Comparison of ENCODE assay signal across 26 cellular contexts in the genomic region with DNA sequence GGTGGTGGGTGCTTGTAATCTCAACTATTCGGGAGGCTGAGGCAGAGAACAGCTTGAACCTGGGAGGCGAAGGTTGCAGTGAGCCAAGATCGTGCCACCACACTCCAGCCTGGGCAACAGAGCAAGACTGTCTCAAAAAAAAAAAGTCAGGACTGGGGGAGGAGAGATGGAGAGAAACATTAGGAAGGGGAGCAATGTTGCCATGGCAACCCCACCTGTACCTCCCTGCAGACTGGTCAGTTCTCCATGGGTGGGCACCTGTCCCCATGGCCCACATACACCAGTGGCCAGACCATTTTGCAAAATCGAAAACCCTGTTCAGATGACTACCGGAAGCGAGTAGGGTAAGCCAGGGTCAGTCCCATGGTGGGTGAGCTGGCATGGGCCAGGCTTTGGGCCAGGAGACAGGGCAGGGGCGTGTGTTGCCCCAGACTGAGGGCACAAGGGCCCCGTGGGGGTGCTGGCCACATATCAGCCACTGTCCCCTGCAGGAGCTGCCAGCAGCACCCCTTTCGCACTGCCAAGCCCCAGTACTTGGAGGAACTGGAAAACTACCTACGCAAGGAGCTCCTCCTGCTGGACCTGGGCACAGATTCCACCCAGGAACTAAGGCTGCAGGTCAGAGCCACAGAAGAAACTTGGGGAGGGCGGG. TPM values are rescaled to one million over a fixed set of nuclear protein-coding genes. Genes with fewer than 3 reads are reported as not detected.
"Had no signal": no experiment of that assay in that cellular context is flagged by ENCODE, and none has a peak within 500 bp of the region (broad histone marks: within the 10 kb centered on the region; RNA-seq: fewer than 3 reads in every experiment).

No MANE protein-coding gene starts in this region.

- ATAC-seq: heart right ventricle; left colon; left ventricle myocardium superior; lower lobe of right lung; natural killer cell; stimulated activated effector memory CD8-positive, alpha-beta T cell treated with anti-CD3 and anti-CD28 coated beads, Interleukin-12 subunit alpha, Interleukin-12 subunit beta, amount 100 ng/mL, for 72 hours had no signal

- H3K9ac ChIP-seq: parathyroid adenoma had no signal

- H3K27me3 ChIP-seq: colonic mucosa, esophagus squamous epithelium, heart right ventricle, neutrophil, right atrium auricular region, sigmoid colon, stomach, thyroid gland, vagina had no signal

- H3K36me3 ChIP-seq: colonic mucosa, esophagus squamous epithelium, lower lobe of right lung, neutrophil, right atrium auricular region, sigmoid colon, thyroid gland, vagina had no signal

- H3K4me1 ChIP-seq: colonic mucosa, parathyroid adenoma, right atrium auricular region, thyroid gland had no signal

- H3K27ac ChIP-seq: colonic mucosa, esophagus squamous epithelium, heart right ventricle, lower lobe of right lung, neutrophil, parathyroid adenoma, right atrium auricular region, sigmoid colon, stomach, thyroid gland, vagina had no signal

- H3K79me2 ChIP-seq: parathyroid adenoma had no signal

- H3K4me3 ChIP-seq: colonic mucosa, esophagus squamous epithelium, heart right ventricle, lower lobe of right lung, right atrium auricular region, sigmoid colon, stomach, thyroid gland, vagina had no signal

- FAIRE-seq: islet of Langerhans had no signal

- DNase-seq: colonic mucosa; effector CD8-positive, alpha-beta T cell; erythroblast; esophagus squamous epithelium; foreskin melanocyte; glutamatergic neuron; heart right ventricle; hippocampal formation; kidney glomerular epithelial cell; left colon; left ventricle myocardium superior; lower lobe of right lung; natural killer cell; sigmoid colon; stimulated activated CD4-positive, alpha-beta T cell treated with anti-CD3 and anti-CD28 coated beads, Interleukin-2, amount 100 ng/mL, for 24 hours; stimulated activated CD4-positive, alpha-beta T cell treated with anti-CD3 and anti-CD28 coated beads, Interleukin-4, amount 100 ng/mL, for 24 hours; stimulated activated naive CD4-positive, alpha-beta T cell treated with Interleukin-2 at 50 U/mL for 16 hours; stomach; thyroid gland; trophoblast cell had no signal

- H2AFZ ChIP-seq: parathyroid adenoma had no signal

- H3K9me3 ChIP-seq: colonic mucosa, esophagus squamous epithelium, heart right ventricle, lower lobe of right lung, neutrophil, right atrium auricular region, sigmoid colon, stomach, thyroid gland, vagina had no signal

RNA-seq across cellular contexts. Expression of gene TSNAXIP1, which starts 14.0 kb away (rescaled TPM):
- total RNA-seq: vagina had no signal
